In genomic region chr4:986949-987688, GRCh38 we compare ENCODE assay signal across 8 cellular contexts. TPM values are rescaled to one million over a fixed set of nuclear protein-coding genes. Genes with fewer than 3 reads are reported as not detected.
A peak's percentile ranks its signal among the peaks of the same experiment; 100 is the strongest.
DNase-seq lines count a peak whose midpoint lies in the region; ATAC-seq and TF ChIP-seq lines count a peak whose summit lies in the region.

IDUA (plus strand) TSS chr4:987044; CDS start chr4:987085, 41 bp downstream.

- POLR2A ChIA-PET in Panc1 (lab: Charles Lee): interaction anchor here (0.5 to 1.2 kb wide), 2 partner anchors 24 to 57 kb away, joined by 5 to 10 read pairs; partner anchors contain the start of gene FGFRL1
- POLR2A ChIA-PET in naive thymus-derived CD8-positive, alpha-beta T cell (lab: Charles Lee): interaction anchor here (0.6 to 2.7 kb wide), 9 partner anchors 14 to 727 kb away, joined by 3 to 16 read pairs (median 9); partner anchors contain the start of genes DGKQ, FGFRL1, GAK and TMEM175

- peaks cover 50% of the 10 kb centered on the region for H4K20me1 ChIP-seq in BLaER1

- no TSS peak for BruUV-seq in Panc1 (replicated peaks; lab: Mats Ljungman, UMichigan)

- H3K4me1 Mint-ChIP-seq in activated T-cell treated with anti-CD3 and anti-CD28 coated beads, Interleukin-2, amount 50 U/mL, for 72 hours (ENCODE audit: low read depth): peaks cover 29% of the 10 kb centered on the region
- peaks cover 5 to 35% (median 20%) of the 10 kb centered on the region in 4 donors for H3K4me1 Mint-ChIP-seq in naive thymus-derived CD8-positive, alpha-beta T cell
- H3K4me1 Mint-ChIP-seq in stimulated activated naive B cell treated with anti-CD40 and anti-IgM and Interleukin-4, amounts not matched to agents 10 μg/mL and 1 μg/mL and 100 μg/mL, for 72 hours: peaks cover 4 to 25% of the 10 kb centered on the region in 2 donors

- peak within 1 kb of the TSS; percentile 93 for H3K4me2 ChIP-seq in BLaER1

- H3K4me1 ChIP-seq in BLaER1: peaks cover 42% of the 10 kb centered on the region
- H3K4me1 ChIP-seq in Panc1 (ENCODE audit: control insufficient read depth, insufficient read depth, low read length): peaks cover 5% of the 10 kb centered on the region

- TF ChIP-seq CTCF in Panc1 (IDR thresholded peaks at IDR 0.05): peak; percentile 82

- H3K36me3 ChIP-seq in BLaER1 (peaks cover 30% of the 10 kb centered on the region; the same call in 1 of the 2 replicates), Panc1 (ENCODE audit: control insufficient read depth, insufficient read depth, low read length) (no peaks in the 10 kb centered on the region)

- H3K9me3 Mint-ChIP-seq in activated T-cell treated with anti-CD3 and anti-CD28 coated beads, Interleukin-2, amount 50 U/mL, for 72 hours: no peaks in the 10 kb centered on the region
- no peaks in the 10 kb centered on the region for H3K9me3 Mint-ChIP-seq in naive thymus-derived CD8-positive, alpha-beta T cell
- H3K9me3 Mint-ChIP-seq in stimulated activated naive B cell treated with anti-CD40 and anti-IgM and Interleukin-4, amounts not matched to agents 10 μg/mL and 1 μg/mL and 100 μg/mL, for 72 hours: no peaks in the 10 kb centered on the region

- ATAC-seq in HG03442 (IDR thresholded peaks at IDR 0.05; ENCODE audit: unreplicated experiment) (peak; percentile 66), Panc1 (peak; percentile 83)
- ATAC-seq in activated T-cell treated with anti-CD3 and anti-CD28 coated beads, Interleukin-2, amount 50 U/mL, for 72 hours (replicated peaks in 1 of 2): peak; percentile 89 to 90
- ATAC-seq in naive thymus-derived CD8-positive, alpha-beta T cell: peak; percentile 85 to 89
- ATAC-seq in stimulated activated naive B cell treated with anti-CD40 and anti-IgM and Interleukin-4, amounts not matched to agents 10 μg/mL and 1 μg/mL and 100 μg/mL, for 72 hours (replicated peaks): peak; percentile 88 to 90

- H3K9me3 ChIP-seq in BLaER1 (no peaks in the 10 kb centered on the region), Panc1 (ENCODE audit: control insufficient read depth, insufficient read depth, low read depth, low read length) (no peaks in the 10 kb centered on the region)

- in situ Hi-C loops in Panc1 (cut with HindIII; ENCODE audit: low pct_unique_long_range_greater_than_20kb, low sequenced_read_pairs): no loop called here

- peak; percentile 20 for TF ChIP-seq POLR2A in GM19193 (IDR thresholded peaks at IDR 0.05; ENCODE audit: extremely low read depth, insufficient read depth, insufficient read length)

- H3K27me3 ChIP-seq in BLaER1: no peaks in the 10 kb centered on the region
- no peaks in the 10 kb centered on the region for H3K27me3 ChIP-seq in Panc1 (ENCODE audit: control insufficient read depth, insufficient read depth, low read length)

- H3K27ac ChIP-seq in BLaER1: peak within 1 kb of the TSS; percentile 70
- peak within 1 kb of the TSS; percentile 72 for H3K27ac ChIP-seq in Panc1 (ENCODE audit: low read length)

- no peaks in the 10 kb centered on the region for H3K27me3 Mint-ChIP-seq in activated T-cell treated with anti-CD3 and anti-CD28 coated beads, Interleukin-2, amount 50 U/mL, for 72 hours (ENCODE audit: low read depth)
- H3K27me3 Mint-ChIP-seq in naive thymus-derived CD8-positive, alpha-beta T cell: no peaks in the 10 kb centered on the region
- no peaks in the 10 kb centered on the region for H3K27me3 Mint-ChIP-seq in stimulated activated naive B cell treated with anti-CD40 and anti-IgM and Interleukin-4, amounts not matched to agents 10 μg/mL and 1 μg/mL and 100 μg/mL, for 72 hours

- no peaks in the 10 kb centered on the region for H3K36me3 Mint-ChIP-seq in activated T-cell treated with anti-CD3 and anti-CD28 coated beads, Interleukin-2, amount 50 U/mL, for 72 hours (ENCODE audit: insufficient read depth in 2 of 2)
- peaks cover 0 to 2% (median 0%) of the 10 kb centered on the region in 3 donors for H3K36me3 Mint-ChIP-seq in naive thymus-derived CD8-positive, alpha-beta T cell
- H3K36me3 Mint-ChIP-seq in stimulated activated naive B cell treated with anti-CD40 and anti-IgM and Interleukin-4, amounts not matched to agents 10 μg/mL and 1 μg/mL and 100 μg/mL, for 72 hours: peaks cover 5 to 11% of the 10 kb centered on the region in 2 donors

- CTCF ChIA-PET in Panc1 (lab: Charles Lee): interaction anchor here (0.6 to 0.7 kb wide), 2 partner anchors 51 to 217 kb away, joined by 3 read pairs; no protein-coding TSS in a partner anchor

- peak within 1 kb of the TSS; percentile 83 for H3K27ac Mint-ChIP-seq in activated T-cell treated with anti-CD3 and anti-CD28 coated beads, Interleukin-2, amount 50 U/mL, for 72 hours
- peak within 1 kb of the TSS; percentile 63 to 95 (median 92) for H3K27ac Mint-ChIP-seq in naive thymus-derived CD8-positive, alpha-beta T cell
- H3K27ac Mint-ChIP-seq in stimulated activated naive B cell treated with anti-CD40 and anti-IgM and Interleukin-4, amounts not matched to agents 10 μg/mL and 1 μg/mL and 100 μg/mL, for 72 hours: peak within 1 kb of the TSS; percentile 81

- H3K9ac ChIP-seq in BLaER1: peak within 1 kb of the TSS; percentile 83

- H3K4me3 ChIP-seq in BLaER1: peak within 1 kb of the TSS; percentile 78
- peak within 1 kb of the TSS; percentile 61 to 67 for H3K4me3 ChIP-seq in Panc1 (ENCODE audit: low read depth in 2 of 2, low read length in 2 of 2)

- intact Hi-C loops in Panc1 (cut with micrococcal nuclease; ENCODE audit: unreplicated experiment): no loop called here

- peak within 1 kb of the TSS; percentile 89 to 96 for H3K4me3 Mint-ChIP-seq in activated T-cell treated with anti-CD3 and anti-CD28 coated beads, Interleukin-2, amount 50 U/mL, for 72 hours
- H3K4me3 Mint-ChIP-seq in naive thymus-derived CD8-positive, alpha-beta T cell: peak within 1 kb of the TSS; percentile 83 to 94 (median 90)
- peak within 1 kb of the TSS; percentile 89 to 91 for H3K4me3 Mint-ChIP-seq in stimulated activated naive B cell treated with anti-CD40 and anti-IgM and Interleukin-4, amounts not matched to agents 10 μg/mL and 1 μg/mL and 100 μg/mL, for 72 hours

- DNase-seq in Panc1 (ENCODE audit: low read depth, low spot score) (no peak), fibroblast of gingiva (ENCODE audit: low read depth) (peak; percentile 44)
- peak; percentile 88 to 90 for DNase-seq in activated T-cell treated with anti-CD3 and anti-CD28 coated beads, Interleukin-2, amount 50 U/mL, for 72 hours
- peak; percentile 82 to 93 (median 89) for DNase-seq in naive thymus-derived CD8-positive, alpha-beta T cell
- peak; percentile 79 for DNase-seq in stimulated activated naive B cell treated with anti-CD40 and anti-IgM and Interleukin-4, amounts not matched to agents 10 μg/mL and 1 μg/mL and 100 μg/mL, for 72 hours

RNA-seq across cellular contexts. Expression of gene IDUA, which starts in this region (rescaled TPM):
- total RNA-seq in Panc1 (2021; ENCODE audit: unreplicated experiment): 30.6 TPM
- polyA plus RNA-seq in Panc1 (2012; ENCODE audit: insufficient read length): 28.5 TPM
- 10 to 100 TPM; 11.8 to 13.9 TPM for total RNA-seq in activated T-cell treated with anti-CD3 and anti-CD28 coated beads, Interleukin-2, amount 50 U/mL, for 72 hours
- total RNA-seq in naive thymus-derived CD8-positive, alpha-beta T cell: 10 to 100 TPM; 74.8 to 79.1 TPM
- polyA plus RNA-seq in naive thymus-derived CD8-positive, alpha-beta T cell: 10 to 100 TPM in 1 of 3 donors, 1 to 10 TPM in 2; 6.5 to 15.4 (median 9.6) TPM
